Comparison of ENCODE assay signal across 1 cellular context in genomic region chr3:164320962-164321361, GRCh38.
TF ChIP-seq lines count a peak whose summit lies in the region.

No MANE protein-coding gene starts in this region.

TF ChIP-seq in GM23338, 12 proteins besides CTCF, POLR2A, EP300 and RAD21:
- TF ChIP-seq ZNF462 (CRISPR knock-in tag; IDR thresholded peaks at IDR 0.05) = peak; percentile 89
- no peak for TF ChIP-seq ETS1 (IDR thresholded peaks at IDR 0.05)
